8 cellular contexts compared by ENCODE assay signal in genomic region chr4:6269651-6270511, GRCh38.
DNase-seq lines count a peak whose midpoint lies in the region; ATAC-seq and FAIRE-seq lines count a peak whose summit lies in the region.

Gene WFS1 (plus strand): TSS chr4:6269850. CDS start chr4:6277456, 7,606 bp downstream.

- peak; percentile 96 for DNase-seq in ACHN
- DNase-seq in NCI-H2227 treated with DMSO at 0.1 percent for 48 hours (lab: John Stamatoyannopoulos, UW) = peak; percentile 89
- peak; percentile 94 for DNase-seq in activated CD4-positive, alpha-beta T cell treated with anti-CD3 and anti-CD28 coated beads for 1 hour
- DNase-seq in cerebellar nuclear complex (lab: John Stamatoyannopoulos, UW) = peak; percentile 65 to 92
- DNase-seq in stimulated activated CD4-positive, alpha-beta T cell treated with anti-CD3 and anti-CD28 coated beads, Interleukin-12 subunit alpha, Interleukin-12 subunit beta, amount 100 ng/mL, for 24 hours (ENCODE audit: low read depth in 2 of 2) = peak; percentile 97

- ATAC-seq in GM18907 (IDR thresholded peaks at IDR 0.05; ENCODE audit: unreplicated experiment) (peak; percentile 100), HG03135 (IDR thresholded peaks at IDR 0.05; ENCODE audit: unreplicated experiment) (peak; percentile 100)

- FAIRE-seq in islet of Langerhans (lab: Jason Lieb, UNC) = peak; percentile 61

- in situ Hi-C loops in ACHN (cut with HindIII; ENCODE audit: low pct_ligation_motif_present, low pct_unique_long_range_greater_than_20kb, low sequenced_read_pairs) = no loop called here

Comparison
In these comparisons a context has a peak if more than half of its experiments do, and no peak if none do; other contexts are left out.
1. Peak in every context shown above with its lines: DNase-seq and ATAC-seq.